Comparison of ENCODE assay signal across 14 cellular contexts in the genomic region with DNA sequence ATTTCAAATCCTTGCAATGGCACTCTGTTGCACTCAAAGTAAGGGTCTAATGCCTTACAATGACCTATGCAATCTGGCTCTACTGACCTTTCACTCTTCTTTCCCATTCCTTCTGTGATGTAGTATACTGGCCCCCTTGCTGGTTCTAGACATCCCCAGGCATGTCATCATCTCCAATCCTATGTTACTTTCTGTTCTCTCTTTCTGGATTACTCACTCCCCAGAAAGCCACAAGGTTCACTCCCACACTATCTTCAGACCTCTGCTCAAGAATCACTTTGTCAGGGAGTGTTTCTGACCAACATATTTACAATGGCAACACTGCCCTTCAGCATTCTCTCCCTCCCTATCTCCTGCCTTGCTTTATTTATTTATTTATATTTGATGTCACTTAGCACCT.
DNase-seq lines count a peak whose midpoint lies in the region; ATAC-seq and TF ChIP-seq lines count a peak whose summit lies in the region.
"Had no signal": no experiment of that assay in that cellular context is flagged by ENCODE, and none has a peak within 500 bp of the region (broad histone marks: within the 10 kb centered on the region; RNA-seq: fewer than 3 reads in every experiment).

No MANE protein-coding gene starts in this region.

- no peaks in the 10 kb centered on the region for H3K4me1 Mint-ChIP-seq in activated naive CD8-positive, alpha-beta T cell treated with anti-CD3 and anti-CD28 coated beads, Interleukin-2, amount 50 U/mL, for 24 hours
- H3K4me1 Mint-ChIP-seq in activated naive CD8-positive, alpha-beta T cell treated with anti-CD3 and anti-CD28 coated beads for 36 hours, result no peaks in the 10 kb centered on the region
- no peaks in the 10 kb centered on the region for H3K4me1 Mint-ChIP-seq in stimulated activated effector memory CD8-positive, alpha-beta T cell treated with anti-CD3 and anti-CD28 coated beads, Interleukin-12 subunit alpha, Interleukin-12 subunit beta, amount 100 ng/mL, for 72 hours
- H3K4me1 Mint-ChIP-seq: activated naive CD8-positive, alpha-beta T cell treated with anti-CD3 and anti-CD28 coated beads, Interleukin-2, amount 10 ng/mL, durations not matched to agents 7 days and 5 days; stimulated activated memory B cell treated with anti-CD40 and anti-IgM and Interleukin-4, amounts not matched to agents 10 μg/mL and 1 μg/mL and 100 μg/mL, for 72 hours had no signal

- no peaks in the 10 kb centered on the region for H3K27me3 Mint-ChIP-seq in activated naive CD8-positive, alpha-beta T cell treated with anti-CD3 and anti-CD28 coated beads, Interleukin-2, amount 50 U/mL, for 24 hours
- no peaks in the 10 kb centered on the region for H3K27me3 Mint-ChIP-seq in activated naive CD8-positive, alpha-beta T cell treated with anti-CD3 and anti-CD28 coated beads for 36 hours
- H3K27me3 Mint-ChIP-seq: activated naive CD8-positive, alpha-beta T cell treated with anti-CD3 and anti-CD28 coated beads, Interleukin-2, amount 10 ng/mL, durations not matched to agents 7 days and 5 days; natural killer cell treated with Interleukin-12 subunit alpha and Interleukin-12 subunit beta and Interleukin-15 and Interleukin-18, amount 100 ng/mL, for 72 hours; stimulated activated memory B cell treated with anti-CD40 and anti-IgM and Interleukin-4, amounts not matched to agents 10 μg/mL and 1 μg/mL and 100 μg/mL, for 72 hours had no signal

- DNase-seq in activated naive CD8-positive, alpha-beta T cell treated with anti-CD3 and anti-CD28 coated beads, Interleukin-2, amount 50 U/mL, for 24 hours, result no peak
- DNase-seq in activated naive CD8-positive, alpha-beta T cell treated with anti-CD3 and anti-CD28 coated beads for 36 hours, result no peak
- DNase-seq in OCI-M1 (lab: John Stamatoyannopoulos, UW), result peak; percentile 51
- no peak for DNase-seq in stimulated activated effector memory CD8-positive, alpha-beta T cell treated with anti-CD3 and anti-CD28 coated beads, Interleukin-12 subunit alpha, Interleukin-12 subunit beta, amount 100 ng/mL, for 72 hours (ENCODE audit: low spot score in 2 of 2)
- no peak for DNase-seq in esophagus muscularis mucosa (ENCODE audit: extremely low spot score)
- no peak for DNase-seq in upper lobe of right lung
- DNase-seq: activated CD4-positive, alpha-beta T cell treated with anti-CD3 and anti-CD28 coated beads for 4 hours; activated naive CD8-positive, alpha-beta T cell treated with anti-CD3 and anti-CD28 coated beads, Interleukin-2, amount 10 ng/mL, durations not matched to agents 7 days and 5 days; NCI-H2029 treated with DMSO at 0.1 percent for 48 hours; Peyer's patch had no signal

- ATAC-seq in activated naive CD8-positive, alpha-beta T cell treated with anti-CD3 and anti-CD28 coated beads, Interleukin-2, amount 50 U/mL, for 24 hours, result peak; percentile 49
- ATAC-seq in HG02970 (IDR thresholded peaks at IDR 0.05; ENCODE audit: low FRiP score, unreplicated experiment) (peak; percentile 52), HG03135 (IDR thresholded peaks at IDR 0.05; ENCODE audit: unreplicated experiment) (no peak), upper lobe of right lung (no peak)
- peak; percentile 39 for ATAC-seq in stimulated activated effector memory CD8-positive, alpha-beta T cell treated with anti-CD3 and anti-CD28 coated beads, Interleukin-12 subunit alpha, Interleukin-12 subunit beta, amount 100 ng/mL, for 72 hours
- ATAC-seq: natural killer cell treated with Interleukin-12 subunit alpha and Interleukin-12 subunit beta and Interleukin-15 and Interleukin-18, amount 100 ng/mL, for 72 hours; stimulated activated memory B cell treated with anti-CD40 and anti-IgM and Interleukin-4, amounts not matched to agents 10 μg/mL and 1 μg/mL and 100 μg/mL, for 72 hours had no signal

- no peak for TF ChIP-seq CTCF in esophagus muscularis mucosa (IDR thresholded peaks at IDR 0.05)
- TF ChIP-seq CTCF in upper lobe of right lung (IDR thresholded peaks at IDR 0.05), result no peak

- no peak for TF ChIP-seq EP300 in esophagus muscularis mucosa (IDR thresholded peaks at IDR 0.05)

- H3K36me3 ChIP-seq in esophagus muscularis mucosa (no peaks in the 10 kb centered on the region), upper lobe of right lung (no peaks in the 10 kb centered on the region)
- H3K36me3 ChIP-seq: Peyer's patch had no signal

- no peaks in the 10 kb centered on the region for H3K9me3 ChIP-seq in esophagus muscularis mucosa
- no peaks in the 10 kb centered on the region for H3K9me3 ChIP-seq in upper lobe of right lung
- H3K9me3 ChIP-seq: Peyer's patch had no signal

- peaks cover 14% of the 10 kb centered on the region for H3K9me3 Mint-ChIP-seq in activated naive CD8-positive, alpha-beta T cell treated with anti-CD3 and anti-CD28 coated beads, Interleukin-2, amount 50 U/mL, for 24 hours
- H3K9me3 Mint-ChIP-seq in activated naive CD8-positive, alpha-beta T cell treated with anti-CD3 and anti-CD28 coated beads for 36 hours, result peaks cover 1% of the 10 kb centered on the region
- H3K9me3 Mint-ChIP-seq in stimulated activated effector memory CD8-positive, alpha-beta T cell treated with anti-CD3 and anti-CD28 coated beads, Interleukin-12 subunit alpha, Interleukin-12 subunit beta, amount 100 ng/mL, for 72 hours, result peaks cover 27% of the 10 kb centered on the region

- H3K36me3 Mint-ChIP-seq in activated naive CD8-positive, alpha-beta T cell treated with anti-CD3 and anti-CD28 coated beads, Interleukin-2, amount 50 U/mL, for 24 hours (ENCODE audit: low read depth), result no peaks in the 10 kb centered on the region
- H3K36me3 Mint-ChIP-seq in activated naive CD8-positive, alpha-beta T cell treated with anti-CD3 and anti-CD28 coated beads for 36 hours, result no peaks in the 10 kb centered on the region
- no peaks in the 10 kb centered on the region for H3K36me3 Mint-ChIP-seq in stimulated activated effector memory CD8-positive, alpha-beta T cell treated with anti-CD3 and anti-CD28 coated beads, Interleukin-12 subunit alpha, Interleukin-12 subunit beta, amount 100 ng/mL, for 72 hours
- H3K36me3 Mint-ChIP-seq: activated naive CD8-positive, alpha-beta T cell treated with anti-CD3 and anti-CD28 coated beads, Interleukin-2, amount 10 ng/mL, durations not matched to agents 7 days and 5 days; natural killer cell treated with Interleukin-12 subunit alpha and Interleukin-12 subunit beta and Interleukin-15 and Interleukin-18, amount 100 ng/mL, for 72 hours; stimulated activated memory B cell treated with anti-CD40 and anti-IgM and Interleukin-4, amounts not matched to agents 10 μg/mL and 1 μg/mL and 100 μg/mL, for 72 hours had no signal

- no peak for TF ChIP-seq POLR2A in esophagus muscularis mucosa (IDR thresholded peaks at IDR 0.05; ENCODE audit: low read depth)

- H3K27ac ChIP-seq in esophagus muscularis mucosa (replicated peaks in 1 of 4), result no peak overlapping the region
- H3K27ac ChIP-seq in upper lobe of right lung, result no peak overlapping the region
- H3K27ac ChIP-seq: Peyer's patch had no signal

- H3K4me1 ChIP-seq in esophagus muscularis mucosa, result no peaks in the 10 kb centered on the region
- H3K4me1 ChIP-seq in upper lobe of right lung, result no peaks in the 10 kb centered on the region
- H3K4me1 ChIP-seq: Peyer's patch had no signal

- intact Hi-C loops in esophagus muscularis mucosa (cut with DNase I) (no loop called here), upper lobe of right lung (cut with DNase I) (no loop called here)

- no peak overlapping the region for H3K27ac Mint-ChIP-seq in activated naive CD8-positive, alpha-beta T cell treated with anti-CD3 and anti-CD28 coated beads, Interleukin-2, amount 50 U/mL, for 24 hours
- no peak overlapping the region for H3K27ac Mint-ChIP-seq in activated naive CD8-positive, alpha-beta T cell treated with anti-CD3 and anti-CD28 coated beads for 36 hours
- no peak overlapping the region for H3K27ac Mint-ChIP-seq in stimulated activated effector memory CD8-positive, alpha-beta T cell treated with anti-CD3 and anti-CD28 coated beads, Interleukin-12 subunit alpha, Interleukin-12 subunit beta, amount 100 ng/mL, for 72 hours
- H3K27ac Mint-ChIP-seq: activated naive CD8-positive, alpha-beta T cell treated with anti-CD3 and anti-CD28 coated beads, Interleukin-2, amount 10 ng/mL, durations not matched to agents 7 days and 5 days; natural killer cell treated with Interleukin-12 subunit alpha and Interleukin-12 subunit beta and Interleukin-15 and Interleukin-18, amount 100 ng/mL, for 72 hours; stimulated activated memory B cell treated with anti-CD40 and anti-IgM and Interleukin-4, amounts not matched to agents 10 μg/mL and 1 μg/mL and 100 μg/mL, for 72 hours had no signal

- H3K27me3 ChIP-seq in esophagus muscularis mucosa (no peaks in the 10 kb centered on the region), upper lobe of right lung (no peaks in the 10 kb centered on the region)
- H3K27me3 ChIP-seq: Peyer's patch had no signal

- H3K4me3 ChIP-seq in esophagus muscularis mucosa (no peak overlapping the region), upper lobe of right lung (no peak overlapping the region)
- H3K4me3 ChIP-seq: Peyer's patch had no signal

- no peak overlapping the region for H3K4me3 Mint-ChIP-seq in activated naive CD8-positive, alpha-beta T cell treated with anti-CD3 and anti-CD28 coated beads, Interleukin-2, amount 50 U/mL, for 24 hours
- no peak overlapping the region for H3K4me3 Mint-ChIP-seq in activated naive CD8-positive, alpha-beta T cell treated with anti-CD3 and anti-CD28 coated beads for 36 hours
- no peak overlapping the region for H3K4me3 Mint-ChIP-seq in stimulated activated effector memory CD8-positive, alpha-beta T cell treated with anti-CD3 and anti-CD28 coated beads, Interleukin-12 subunit alpha, Interleukin-12 subunit beta, amount 100 ng/mL, for 72 hours
- H3K4me3 Mint-ChIP-seq: activated naive CD8-positive, alpha-beta T cell treated with anti-CD3 and anti-CD28 coated beads, Interleukin-2, amount 10 ng/mL, durations not matched to agents 7 days and 5 days; natural killer cell treated with Interleukin-12 subunit alpha and Interleukin-12 subunit beta and Interleukin-15 and Interleukin-18, amount 100 ng/mL, for 72 hours; stimulated activated memory B cell treated with anti-CD40 and anti-IgM and Interleukin-4, amounts not matched to agents 10 μg/mL and 1 μg/mL and 100 μg/mL, for 72 hours had no signal

Comparison
In these comparisons a context has a peak if more than half of its experiments do, and no peak if none do; other contexts are left out.
1. ATAC-seq: peak in activated naive CD8-positive, alpha-beta T cell treated with anti-CD3 and anti-CD28 coated beads, Interleukin-2, amount 50 U/mL, for 24 hours (single experiment), HG02970 (single experiment) and stimulated activated effector memory CD8-positive, alpha-beta T cell treated with anti-CD3 and anti-CD28 coated beads, Interleukin-12 subunit alpha, Interleukin-12 subunit beta, amount 100 ng/mL, for 72 hours (single experiment); none in HG03135 (single experiment) and upper lobe of right lung (single experiment).